Comparison of ENCODE assay signal across 15 cellular contexts in genomic region chr17:49849711-49850610, GRCh38. TPM values are rescaled to one million over a fixed set of nuclear protein-coding genes. Genes with fewer than 3 reads are reported as not detected.
DNase-seq lines count a peak whose midpoint lies in the region; ATAC-seq, FAIRE-seq and TF ChIP-seq lines count a peak whose summit lies in the region.
"Had no signal": no experiment of that assay in that cellular context is flagged by ENCODE, and none has a peak within 500 bp of the region (broad histone marks: within the 10 kb centered on the region; RNA-seq: fewer than 3 reads in every experiment).

No MANE protein-coding gene starts in this region.

- peaks cover 9% of the 10 kb centered on the region for H3K27me3 Mint-ChIP-seq in activated CD8-positive, alpha-beta T cell treated with anti-CD3 and anti-CD28 coated beads, Interleukin-2, amount 10 ng/mL, durations not matched to agents 7 days and 5 days (ENCODE audit: low read depth)
- H3K27me3 Mint-ChIP-seq in mesothelial cell of epicardium (ENCODE audit: low read depth): peaks cover 64% of the 10 kb centered on the region
- H3K27me3 Mint-ChIP-seq: stimulated activated naive CD8-positive, alpha-beta T cell treated with anti-CD3 and anti-CD28 coated beads, Interleukin-15, amount 100 ng/mL, for 72 hours had no signal

- peaks cover 4 to 31% of the 10 kb centered on the region in 2 experiments; a peak in 4 of 5 replicates for H3K27me3 ChIP-seq in HepG2 (ENCODE audit: control insufficient read depth in 1 of 2, insufficient read depth in 2 of 2, low read length in 2 of 2)
- no peaks in the 10 kb centered on the region for H3K27me3 ChIP-seq in right lobe of liver
- no peaks in the 10 kb centered on the region for H3K27me3 ChIP-seq in aorta (ENCODE audit: control insufficient read depth in 1 of 2, insufficient read depth in 2 of 2, low read length in 1 of 2)
- peaks cover 0 to 16% (median 0%) of the 10 kb centered on the region in 7 donors for H3K27me3 ChIP-seq in spleen (replicated peaks in 1 of 7)
- H3K27me3 ChIP-seq: MG63 had no signal

- in situ Hi-C loops in HepG2 (cut with HindIII; ENCODE audit: extremely low pct_ligation_motif_present, low pct_unique_long_range_greater_than_20kb): loop anchor here (5.0 kb wide), 1 partner anchor 283 kb away; no protein-coding TSS in a partner anchor

- no peaks in the 10 kb centered on the region for H3K9me3 Mint-ChIP-seq in activated CD8-positive, alpha-beta T cell treated with anti-CD3 and anti-CD28 coated beads, Interleukin-2, amount 10 ng/mL, durations not matched to agents 7 days and 5 days (ENCODE audit: insufficient read depth)
- H3K9me3 Mint-ChIP-seq in mesothelial cell of epicardium: no peaks in the 10 kb centered on the region
- H3K9me3 Mint-ChIP-seq: stimulated activated naive CD8-positive, alpha-beta T cell treated with anti-CD3 and anti-CD28 coated beads, Interleukin-15, amount 100 ng/mL, for 72 hours had no signal

- H3K36me3 Mint-ChIP-seq in activated CD8-positive, alpha-beta T cell treated with anti-CD3 and anti-CD28 coated beads, Interleukin-2, amount 10 ng/mL, durations not matched to agents 7 days and 5 days (ENCODE audit: low read depth): no peaks in the 10 kb centered on the region
- no peaks in the 10 kb centered on the region for H3K36me3 Mint-ChIP-seq in mesothelial cell of epicardium

- POLR2A ChIA-PET in HepG2 (lab: Yijun Ruan, JAX): no interaction called here
- POLR2A ChIA-PET in activated CD8-positive, alpha-beta T cell treated with anti-CD3 and anti-CD28 coated beads, Interleukin-2, amount 10 ng/mL, durations not matched to agents 7 days and 5 days (lab: Charles Lee): interaction anchor here (0.7 kb wide), 1 partner anchor 110 kb away, joined by 3 read pairs; no protein-coding TSS in a partner anchor

- TF ChIP-seq POLR2A in HepG2 (IDR thresholded peaks at IDR 0.05; ENCODE audit: insufficient read depth in 1 of 2, low read depth in 2 of 2, low read length in 2 of 2) (no peak), right lobe of liver (IDR thresholded peaks at IDR 0.05) (no peak), spleen (IDR thresholded peaks at IDR 0.05) (no peak)

- no TSS peak for BruUV-seq in HepG2 (replicated peaks; lab: Mats Ljungman, UMichigan)

- TF ChIP-seq RAD21 in HepG2 (CRISPR knock-in tag; IDR thresholded peaks at IDR 0.05): no peak

- intact Hi-C loops in HepG2 (cut with micrococcal nuclease; ENCODE audit: unreplicated experiment): loop anchor here (10.0 kb wide), 1 partner anchor 285 kb away; no protein-coding TSS in a partner anchor
- intact Hi-C loops in right lobe of liver (cut with DNase I): no loop called here
- intact Hi-C loops in aorta (cut with DNase I): loop anchor here (2.0 to 5.0 kb wide), 5 partner anchors 63 to 283 kb away; partner anchors contain the start of genes KAT7 (in 1 of the 2) and SLC35B1 (in 1 of the 2)
- intact Hi-C loops in spleen (cut with DNase I; ENCODE audit: low total_unique reads): loop anchor here (5.0 to 10.0 kb wide), 3 partner anchors 55 to 278 kb away; partner anchors contain the start of gene SLC35B1

- H2AFZ ChIP-seq in HepG2 (ENCODE audit: low read length): no peak overlapping the region

- TF ChIP-seq CTCF in HepG2 (CRISPR knock-in tag; IDR thresholded peaks at IDR 0.05): no peak
- no peak for TF ChIP-seq CTCF in right lobe of liver (IDR thresholded peaks at IDR 0.05)
- TF ChIP-seq CTCF in mesothelial cell of epicardium (IDR thresholded peaks at IDR 0.05; ENCODE audit: unreplicated experiment): no peak
- no peak for TF ChIP-seq CTCF in spleen (IDR thresholded peaks at IDR 0.05 in 8 of 11, conservative IDR thresholded peaks at IDR 0.05 in 3 of 11)

- no peak overlapping the region for H3K4me3 ChIP-seq in HepG2 (replicated peaks in 1 of 3; ENCODE audit: insufficient read depth in 1 of 3, low read depth in 2 of 3, low read length in 3 of 3)
- H3K4me3 ChIP-seq in right lobe of liver: no peak overlapping the region
- no peak overlapping the region for H3K4me3 ChIP-seq in aorta (ENCODE audit: low read length in 2 of 2)
- peak overlapping the region in 1 of 8 donors; percentile 56 for H3K4me3 ChIP-seq in spleen
- H3K4me3 ChIP-seq: MG63 had no signal

- CTCF ChIA-PET in HepG2 (lab: Yijun Ruan, JAX; ENCODE audit: low intra/inter-chr PET ratio, low total read pairs): no interaction called here
- CTCF ChIA-PET in activated CD8-positive, alpha-beta T cell treated with anti-CD3 and anti-CD28 coated beads, Interleukin-2, amount 10 ng/mL, durations not matched to agents 7 days and 5 days (lab: Charles Lee): interaction anchor here (0.7 to 4.1 kb wide), 6 partner anchors 12 to 293 kb away, joined by 3 to 24 read pairs (median 4); no protein-coding TSS in a partner anchor

- no peak for ATAC-seq in HepG2
- no peak for ATAC-seq in right lobe of liver
- ATAC-seq in activated CD8-positive, alpha-beta T cell treated with anti-CD3 and anti-CD28 coated beads, Interleukin-2, amount 10 ng/mL, durations not matched to agents 7 days and 5 days: no peak
- ATAC-seq in aorta (ENCODE audit: low FRiP score): no peak
- no peak for ATAC-seq in HG03342 (IDR thresholded peaks at IDR 0.05; ENCODE audit: unreplicated experiment)

- peak overlapping the region; percentile 97; the same call in 1 of the 2 replicates for H3K4me2 ChIP-seq in HepG2 (ENCODE audit: low read depth, low read length)

- TF ChIP-seq EP300 in HepG2 (IDR thresholded peaks at IDR 0.05; ENCODE audit: low read depth in 2 of 2, low read length in 2 of 2) (no peak), HepG2 (CRISPR knock-in tag; IDR thresholded peaks at IDR 0.05; ENCODE audit: borderline replicate concordance) (no peak)

- H3K4me1 ChIP-seq in HepG2 (ENCODE audit: insufficient read depth, low read length) (peaks cover 30% of the 10 kb centered on the region), right lobe of liver (peaks cover 0 to 4% (median 0%) of the 10 kb centered on the region in 4 donors), aorta (ENCODE audit: control insufficient read depth in 1 of 2, insufficient read depth in 2 of 2, low read length in 2 of 2) (no peaks in the 10 kb centered on the region), spleen (peaks cover 10 to 49% (median 26%) of the 10 kb centered on the region in 6 donors)

- peaks cover 23% of the 10 kb centered on the region for H3K4me1 Mint-ChIP-seq in activated CD8-positive, alpha-beta T cell treated with anti-CD3 and anti-CD28 coated beads, Interleukin-2, amount 10 ng/mL, durations not matched to agents 7 days and 5 days (ENCODE audit: low read depth)
- peaks cover 9% of the 10 kb centered on the region for H3K4me1 Mint-ChIP-seq in mesothelial cell of epicardium

- no peak overlapping the region for H3K9ac ChIP-seq in HepG2 (ENCODE audit: insufficient read depth, low read depth, low read length)

- FAIRE-seq in HepG2 (lab: Jason Lieb, UNC): no peak
- FAIRE-seq: G401.6 had no signal

- H3K79me2 ChIP-seq in HepG2 (ENCODE audit: insufficient read depth, low read length): no peaks in the 10 kb centered on the region

- no peaks in the 10 kb centered on the region for H3K36me3 ChIP-seq in HepG2 (replicated peaks in 1 of 2; ENCODE audit: control insufficient read depth in 1 of 2, insufficient read depth in 2 of 2, low read length in 2 of 2)
- H3K36me3 ChIP-seq in right lobe of liver: no peaks in the 10 kb centered on the region
- H3K36me3 ChIP-seq in aorta (ENCODE audit: control insufficient read depth in 1 of 2, insufficient read depth in 2 of 2, low read length in 1 of 2): no peaks in the 10 kb centered on the region
- H3K36me3 ChIP-seq in spleen: peaks cover 0 to 16% (median 0%) of the 10 kb centered on the region in 6 donors
- H3K36me3 ChIP-seq: MG63 had no signal

- peak overlapping the region; percentile 87 for H3K4me3 Mint-ChIP-seq in activated CD8-positive, alpha-beta T cell treated with anti-CD3 and anti-CD28 coated beads, Interleukin-2, amount 10 ng/mL, durations not matched to agents 7 days and 5 days
- H3K4me3 Mint-ChIP-seq in mesothelial cell of epicardium: peak overlapping the region; percentile 78

- DNase-seq in HepG2 (ENCODE audit: low spot score) (no peak), right lobe of liver (no peak), mesothelial cell of epicardium (ENCODE audit: low spot score in 2 of 2, unreplicated experiment in 2 of 2) (no peak), aorta (peak; percentile 30), spleen (no peak), NCI-H345 treated with DMSO at 0.1 percent for 48 hours (lab: John Stamatoyannopoulos, UW; ENCODE audit: unreplicated experiment) (no peak)
- no peak for DNase-seq in activated CD8-positive, alpha-beta T cell treated with anti-CD3 and anti-CD28 coated beads, Interleukin-2, amount 10 ng/mL, durations not matched to agents 7 days and 5 days
- DNase-seq: MG63; psoas muscle; stimulated activated CD4-positive, alpha-beta T cell treated with anti-CD3 and anti-CD28 coated beads, Interleukin-2, amount 100 ng/mL, for 48 hours; stimulated activated naive CD8-positive, alpha-beta T cell treated with anti-CD3 and anti-CD28 coated beads, Interleukin-15, amount 100 ng/mL, for 72 hours; SW 1271 had no signal

- H3K9me3 ChIP-seq in HepG2 (ENCODE audit: low read length): no peaks in the 10 kb centered on the region
- H3K9me3 ChIP-seq in right lobe of liver: no peaks in the 10 kb centered on the region
- H3K9me3 ChIP-seq in aorta (ENCODE audit: control insufficient read depth, low read length): no peaks in the 10 kb centered on the region
- no peaks in the 10 kb centered on the region for H3K9me3 ChIP-seq in spleen
- H3K9me3 ChIP-seq: MG63, psoas muscle had no signal

- H3K27ac ChIP-seq in HepG2 (ENCODE audit: extremely low read length, insufficient read depth, low read length) (no peak overlapping the region), right lobe of liver (no peak overlapping the region), aorta (ENCODE audit: low read depth in 1 of 2, low read length in 2 of 2) (no peak overlapping the region), spleen (peak overlapping the region in 1 of 8 donors; percentile 66)

- H3K27ac Mint-ChIP-seq in activated CD8-positive, alpha-beta T cell treated with anti-CD3 and anti-CD28 coated beads, Interleukin-2, amount 10 ng/mL, durations not matched to agents 7 days and 5 days: no peak overlapping the region
- H3K27ac Mint-ChIP-seq in mesothelial cell of epicardium: no peak overlapping the region

- WGBS in HepG2 (ENCODE audit: low lambda C conversion rate): 85% methylated on average over 11 of the region's 11 CpGs
- WGBS in right lobe of liver (ENCODE audit: insufficient coverage, low coverage, low lambda C conversion rate, missing lambda C conversion rate): 66% methylated on average over 7 of the region's 11 CpGs
- 93 to 94% methylated on average over 11 of the region's 11 CpGs for WGBS in aorta, 2 donors
- 83 to 92% (median 89%) methylated on average over 10 to 11 of the region's 11 CpGs for WGBS in spleen, 5 donors

- peaks cover 3% of the 10 kb centered on the region; the same call in 1 of the 2 replicates for H4K20me1 ChIP-seq in HepG2 (ENCODE audit: insufficient read depth, low read length)

RNA-seq across cellular contexts. Expression of gene TAC4, which starts 2.1 kb away (rescaled TPM):
- total RNA-seq in HepG2 (2016; rRNA removed; fragmentation: Illumina TruSeq; extraction: Trizol): not detected in 2 replicates
- total RNA-seq in HepG2 (2016; cell fraction: cytosol; rRNA removed; fragmentation: Illumina TruSeq; extraction: Trizol; ENCODE audit: low read depth): not detected in 2 replicates
- not detected in 2 replicates for total RNA-seq in HepG2 (2016; cell fraction: insoluble cytoplasmic fraction; rRNA removed; fragmentation: Illumina TruSeq; extraction: Trizol)
- total RNA-seq in HepG2 (2016; cell fraction: membrane; rRNA removed; fragmentation: Illumina TruSeq; extraction: Trizol): not detected in 2 replicates
- total RNA-seq in HepG2 (2016; cell fraction: nucleus; rRNA removed; fragmentation: Illumina TruSeq; extraction: Trizol): not detected in 2 replicates
- not detected in 2 replicates for polyA plus RNA-seq in HepG2 (2011; rRNA removed)
- not detected in 2 replicates for polyA plus RNA-seq in HepG2 (2011; cell fraction: cytosol; rRNA removed)
- not detected in 2 replicates for polyA plus RNA-seq in HepG2 (2011; cell fraction: nucleus; rRNA removed)
- polyA plus RNA-seq in HepG2 (2012): not detected in 2 replicates
- polyA plus RNA-seq in HepG2 (2016; cell fraction: cytosol; fragmentation: Illumina TruSeq; extraction: Trizol; ENCODE audit: low read depth): not detected in 2 replicates
- polyA plus RNA-seq in HepG2 (2016; cell fraction: insoluble cytoplasmic fraction; fragmentation: Illumina TruSeq; extraction: Trizol; ENCODE audit: low read depth): not detected in 2 replicates
- not detected in 2 replicates for polyA plus RNA-seq in HepG2 (2016; cell fraction: membrane; fragmentation: Illumina TruSeq; extraction: Trizol; ENCODE audit: low read depth)
- not detected in 2 replicates for polyA plus RNA-seq in HepG2 (2016; cell fraction: nucleus; fragmentation: Illumina TruSeq; extraction: Trizol; ENCODE audit: insufficient read depth, low read depth)
- polyA minus RNA-seq in HepG2 (2011; rRNA and poly(A)+ RNA removed; ENCODE audit: low replicate concordance): not detected in 2 replicates
- not detected in 2 replicates for polyA minus RNA-seq in HepG2 (2011; cell fraction: cytosol; rRNA and poly(A)+ RNA removed)
- polyA minus RNA-seq in HepG2 (2011; cell fraction: nucleus; rRNA and poly(A)+ RNA removed): not detected in 2 replicates
- total RNA-seq in right lobe of liver: not detected
- not detected for total RNA-seq in activated CD8-positive, alpha-beta T cell treated with anti-CD3 and anti-CD28 coated beads, Interleukin-2, amount 10 ng/mL, durations not matched to agents 7 days and 5 days
- total RNA-seq in mesothelial cell of epicardium: not detected in 3 replicates
- not detected for total RNA-seq in aorta
- polyA plus RNA-seq in aorta: not detected
- total RNA-seq in spleen: not detected
- polyA plus RNA-seq in spleen: not detected
- total RNA-seq: liver, psoas muscle had no signal
- polyA plus RNA-seq: liver, psoas muscle had no signal

Comparison
In these comparisons a context has a peak if more than half of its experiments do, and no peak if none do; other contexts are left out.
1. intact Hi-C loops: an anchor here in HepG2 (10.0 kb wide), aorta (2.0 to 5.0 kb wide) and spleen (5.0 to 10.0 kb wide); none called in right lobe of liver.
2. DNase-seq: peak in aorta (2 of 2); none in HepG2 (single experiment), right lobe of liver (0 of 3), activated CD8-positive, alpha-beta T cell treated with anti-CD3 and anti-CD28 coated beads, Interleukin-2, amount 10 ng/mL, durations not matched to agents 7 days and 5 days (single experiment), mesothelial cell of epicardium (0 of 2), spleen (single experiment) and NCI-H345 treated with DMSO at 0.1 percent for 48 hours (single experiment).